ENCODE assay signal across 6 cellular contexts in genomic region chr19:10568444-10568825, GRCh38. TPM values are rescaled to one million over a fixed set of nuclear protein-coding genes. Genes with fewer than 3 reads are reported as not detected.
A peak's percentile ranks its signal among the peaks of the same experiment; 100 is the strongest.
DNase-seq lines count a peak whose midpoint lies in the region; TF ChIP-seq lines count a peak whose summit lies in the region.

No MANE protein-coding gene starts in this region.

- H3K4me3 ChIP-seq in Peyer's patch (peak overlapping the region; percentile 76 to 97 (median 83)), spleen (peak overlapping the region; percentile 53 to 98 (median 89))

- H3K27me3 ChIP-seq in Peyer's patch (no peaks in the 10 kb centered on the region), spleen (replicated peaks in 1 of 7) (no peaks in the 10 kb centered on the region)

- DNase-seq in NCI-H510A (lab: John Stamatoyannopoulos, UW), result peak; percentile 79
- no peak for DNase-seq in NCI-H510A treated with DMSO at 0.1 percent for 48 hours (lab: John Stamatoyannopoulos, UW)
- peak in 2 of 3 donors; percentile 45 to 73 for DNase-seq in Peyer's patch
- peak; percentile 84 to 89 for DNase-seq in erythroblast (lab: John Stamatoyannopoulos, UW)
- no peak for DNase-seq in spleen
- DNase-seq in NCI-H774 (lab: John Stamatoyannopoulos, UW), result no peak

- TF ChIP-seq POLR2A in Peyer's patch (IDR thresholded peaks at IDR 0.05), result no peak
- no peak for TF ChIP-seq POLR2A in erythroblast (IDR thresholded peaks at IDR 0.05; ENCODE audit: low read length)
- TF ChIP-seq POLR2A in spleen (IDR thresholded peaks at IDR 0.05), result no peak

- WGBS in spleen, 5 donors, result 0 to 1% (median 0%) methylated on average over 5 to 49 of the region's 49 CpGs

- peaks cover 0 to 39% (median 29%) of the 10 kb centered on the region in 4 donors for H3K4me1 ChIP-seq in Peyer's patch
- H3K4me1 ChIP-seq in spleen, result peaks cover 33 to 70% (median 56%) of the 10 kb centered on the region in 6 donors

- intact Hi-C loops in spleen (cut with DNase I; ENCODE audit: low total_unique reads), result loop anchor here (5.0 kb wide), 1 partner anchor 66 kb away; the partner anchor contains the start of gene KEAP1

- no peaks in the 10 kb centered on the region for H3K36me3 ChIP-seq in Peyer's patch
- peaks cover 0 to 15% (median 0%) of the 10 kb centered on the region in 6 donors for H3K36me3 ChIP-seq in spleen

- H3K9me3 ChIP-seq in Peyer's patch, result no peaks in the 10 kb centered on the region
- no peaks in the 10 kb centered on the region for H3K9me3 ChIP-seq in spleen

- TF ChIP-seq CTCF in Peyer's patch (IDR thresholded peaks at IDR 0.05), result no peak
- no peak for TF ChIP-seq CTCF in spleen (IDR thresholded peaks at IDR 0.05 in 8 of 11, conservative IDR thresholded peaks at IDR 0.05 in 3 of 11)

- peak overlapping the region; percentile 81 to 97 (median 90) for H3K27ac ChIP-seq in Peyer's patch
- H3K27ac ChIP-seq in spleen, result peak overlapping the region; percentile 69 to 98 (median 94)

RNA-seq across cellular contexts. Expression of gene CDKN2D, which starts 0.3 kb away (rescaled TPM):
- total RNA-seq in Peyer's patch (1 to 10 TPM; 3.3 to 7.7 (median 6.4) TPM), spleen (10 to 100 TPM; 24.7 to 69.6 (median 44.5) TPM)
- 10 to 100 TPM; 30.0 to 35.4 (median 33.5) TPM for polyA plus RNA-seq in spleen

RNA-seq across cellular contexts. Expression of gene KRI1, which starts 2.6 kb away (rescaled TPM):
- 10 to 100 TPM; 16.3 to 97.4 (median 20.0) TPM for total RNA-seq in Peyer's patch
- 10 to 100 TPM; 24.9 to 39.6 (median 31.4) TPM for total RNA-seq in spleen
- polyA plus RNA-seq in spleen, result 10 to 100 TPM; 31.5 to 43.3 (median 39.1) TPM

RNA-seq across cellular contexts. Expression of gene AP1M2, which starts 18.7 kb away (rescaled TPM):
- total RNA-seq in Peyer's patch, result 100 to 1,000 TPM in 1 of 4 donors, 10 to 100 TPM in 3; 60.2 to 102 (median 82.5) TPM
- 1 to 10 TPM in 3 of 7 donors, under 1 TPM in 3, not detected in 1; 0.65 to 2.1 (median 0.93) TPM for total RNA-seq in spleen
- under 1 TPM; 0.09 to 0.83 (median 0.74) TPM for polyA plus RNA-seq in spleen

RNA-seq across cellular contexts. Expression of gene ATG4D, which starts 24.7 kb away (rescaled TPM):
- 100 to 1,000 TPM in 3 of 4 donors, 10 to 100 TPM in 1; 36.3 to 169 (median 150) TPM for total RNA-seq in Peyer's patch
- total RNA-seq in spleen, result 10 to 100 TPM; 18.2 to 40.5 (median 31.5) TPM
- 10 to 100 TPM; 18.7 to 36.0 (median 33.8) TPM for polyA plus RNA-seq in spleen

RNA-seq across cellular contexts. Expression of gene S1PR5, which starts 51.2 kb away (rescaled TPM):
- total RNA-seq in Peyer's patch (not detected), spleen (10 to 100 TPM in 3 of 7 donors, 1 to 10 TPM in 4; 4.0 to 21.2 (median 9.2) TPM)
- 1 to 10 TPM in 2 of 3 donors, under 1 TPM in 1; 0.52 to 2.1 (median 1.2) TPM for polyA plus RNA-seq in spleen

Comparison
In these comparisons a context has a peak if more than half of its experiments do, and no peak if none do; other contexts are left out.
1. DNase-seq: peak in NCI-H510A (single experiment), Peyer's patch (2 of 3) and erythroblast (2 of 2); none in NCI-H510A treated with DMSO at 0.1 percent for 48 hours (single experiment), spleen (single experiment) and NCI-H774 (single experiment).
2. RNA of gene AP1M2, which starts 18.7 kb away (total RNA-seq): 60.2 to 102 TPM in Peyer's patch; 0.65 to 2.1 TPM in spleen; every median in the first group is over 10 times any median in the second.